ENCODE assay signal across 1 cellular context in the genomic region with DNA sequence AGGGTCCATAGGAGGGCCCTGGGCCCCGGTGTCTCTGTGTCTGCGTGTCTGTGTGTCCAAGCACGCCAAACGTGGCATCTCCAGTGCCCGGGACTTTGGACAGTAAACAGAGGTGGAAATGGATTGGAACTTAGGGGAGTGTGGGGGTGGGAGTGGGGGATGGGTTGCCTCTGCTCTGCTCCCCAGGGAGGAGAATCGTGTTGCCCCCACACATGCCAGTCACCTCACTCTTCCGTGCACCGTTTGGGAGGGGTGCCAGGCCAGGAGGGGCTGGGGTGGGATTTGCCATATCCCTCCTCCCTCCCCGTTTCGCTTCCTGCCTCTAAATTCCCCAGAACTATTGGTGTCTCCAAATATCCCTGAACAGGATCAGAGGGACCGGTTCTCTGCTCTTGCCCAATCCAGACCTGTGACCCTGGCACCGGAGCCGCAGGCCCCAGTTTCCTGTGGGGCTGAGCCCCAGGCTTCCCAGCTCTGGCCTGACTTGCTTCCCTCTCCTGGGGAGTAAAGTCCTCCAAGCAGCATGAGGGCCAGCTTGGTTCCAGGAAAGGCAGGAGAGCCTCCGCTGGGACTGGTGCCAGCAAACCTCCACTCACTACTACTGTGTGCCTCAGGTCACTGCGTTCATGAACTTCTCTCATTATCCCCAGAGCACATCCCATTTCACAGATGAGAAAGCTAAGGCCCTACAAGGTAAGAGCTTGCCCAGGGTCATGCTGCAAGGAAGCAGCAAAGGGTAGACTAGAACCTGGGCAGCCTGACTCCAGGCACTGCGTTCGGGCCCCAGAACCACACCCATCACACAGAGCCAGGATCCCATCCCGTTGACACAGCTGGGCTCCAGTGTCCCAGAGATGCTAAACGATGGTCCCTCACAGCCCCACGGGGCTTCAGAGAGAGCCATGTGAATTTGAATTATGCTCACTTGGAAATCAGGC.
TF ChIP-seq lines count a peak whose summit lies in the region.

Gene ASGR1, minus strand, starts transcription at position 54 of the 938 bp plus-strand sequence. CDS start 807 bp downstream, outside the sequence.

TF ChIP-seq in HepG2, 621 proteins besides CTCF, POLR2A, EP300 and RAD21 (continued from another document and continues in another):
- TF ChIP-seq PRDM15 (CRISPR knock-in tag; IDR thresholded peaks at IDR 0.05) (peak; percentile 21; the same call in 1 of the 2 replicates), ZSCAN20 (CRISPR knock-in tag; IDR thresholded peaks at IDR 0.05; ENCODE audit: borderline replicate concordance) (no peak), ZNF776 (CRISPR knock-in tag; IDR thresholded peaks at IDR 0.05) (peak; percentile 73; the same call in 1 of the 2 replicates), RBM39 (IDR thresholded peaks at IDR 0.05; ENCODE audit: low read depth, low read length, poor library complexity, severe bottlenecking) (peak; percentile 72), ZNF768 (CRISPR knock-in tag; IDR thresholded peaks at IDR 0.05) (peak; percentile 93), SMARCE1 (IDR thresholded peaks at IDR 0.05; ENCODE audit: borderline replicate concordance) (no peak), CBX1 (IDR thresholded peaks at IDR 0.05; ENCODE audit: low read depth) (peak; percentile 89), ZNF570 (CRISPR knock-in tag; IDR thresholded peaks at IDR 0.05; ENCODE audit: borderline replicate concordance) (no peak), MTA1 (CRISPR knock-in tag; IDR thresholded peaks at IDR 0.05; ENCODE audit: borderline replicate concordance) (peak; percentile 67; the same call in 1 of the 2 replicates), ZNF550 (CRISPR knock-in tag; IDR thresholded peaks at IDR 0.05; ENCODE audit: borderline replicate concordance) (no peak), MEIS2 (CRISPR knock-in tag; IDR thresholded peaks at IDR 0.05) (peak; percentile 53; the same call in 1 of the 2 replicates), ZNF720 (CRISPR knock-in tag; IDR thresholded peaks at IDR 0.05) (no peak), MED13 (CRISPR knock-in tag; IDR thresholded peaks at IDR 0.05) (0 out of 2 replicates have a peak, but pooled peaks have one; percentile 47), DRAP1 (CRISPR knock-in tag; IDR thresholded peaks at IDR 0.05) (peak; percentile 52), TCF7L2 (IDR thresholded peaks at IDR 0.05; ENCODE audit: low read depth, low read length) (peak; percentile 56; the same call in 1 of the 2 replicates), BCL6 (CRISPR knock-in tag; IDR thresholded peaks at IDR 0.05) (peak; percentile 68), REXO4 (CRISPR knock-in tag; IDR thresholded peaks at IDR 0.05; ENCODE audit: borderline replicate concordance) (no peak), XRCC5 (optimal IDR thresholded peaks at IDR 0.05; ENCODE audit: low read length) (peak; percentile 93), HBP1 (CRISPR knock-in tag; IDR thresholded peaks at IDR 0.05; ENCODE audit: low read depth) (no peak; the same call in 1 of the 2 replicates), MAF1 (CRISPR knock-in tag; IDR thresholded peaks at IDR 0.05; ENCODE audit: borderline replicate concordance) (no peak), RBM22 (optimal IDR thresholded peaks at IDR 0.05; ENCODE audit: low read length) (no peak), ZSCAN25 (CRISPR knock-in tag; IDR thresholded peaks at IDR 0.05) (peak; percentile 24), NCOA1 (CRISPR knock-in tag; IDR thresholded peaks at IDR 0.05) (no peak), NFYB (CRISPR knock-in tag; IDR thresholded peaks at IDR 0.05) (peak; percentile 21; the same call in 1 of the 2 replicates), HOXA5 (CRISPR knock-in tag; IDR thresholded peaks at IDR 0.05) (peak; percentile 54; the same call in 1 of the 2 replicates), ZNF225 (CRISPR knock-in tag; IDR thresholded peaks at IDR 0.05) (no peak), YY1 (IDR thresholded peaks at IDR 0.05; ENCODE audit: insufficient read depth, insufficient replicate concordance, low read depth, low read length) (peak; percentile 9), KLF12 (CRISPR knock-in tag; IDR thresholded peaks at IDR 0.05; ENCODE audit: borderline replicate concordance) (0 out of 2 replicates have a peak, but pooled peaks have one; percentile 56), ZNF710 (CRISPR knock-in tag; IDR thresholded peaks at IDR 0.05; ENCODE audit: borderline replicate concordance) (peak; percentile 60), FOXM1 (CRISPR knock-in tag; IDR thresholded peaks at IDR 0.05) (no peak), ZFP41 (CRISPR knock-in tag; IDR thresholded peaks at IDR 0.05; ENCODE audit: borderline replicate concordance) (no peak), ELF1 (CRISPR knock-in tag; IDR thresholded peaks at IDR 0.05) (peak; percentile 73), ZNF354B (CRISPR knock-in tag; IDR thresholded peaks at IDR 0.05) (no peak)
- TF ChIP-seq, protein P1, sequence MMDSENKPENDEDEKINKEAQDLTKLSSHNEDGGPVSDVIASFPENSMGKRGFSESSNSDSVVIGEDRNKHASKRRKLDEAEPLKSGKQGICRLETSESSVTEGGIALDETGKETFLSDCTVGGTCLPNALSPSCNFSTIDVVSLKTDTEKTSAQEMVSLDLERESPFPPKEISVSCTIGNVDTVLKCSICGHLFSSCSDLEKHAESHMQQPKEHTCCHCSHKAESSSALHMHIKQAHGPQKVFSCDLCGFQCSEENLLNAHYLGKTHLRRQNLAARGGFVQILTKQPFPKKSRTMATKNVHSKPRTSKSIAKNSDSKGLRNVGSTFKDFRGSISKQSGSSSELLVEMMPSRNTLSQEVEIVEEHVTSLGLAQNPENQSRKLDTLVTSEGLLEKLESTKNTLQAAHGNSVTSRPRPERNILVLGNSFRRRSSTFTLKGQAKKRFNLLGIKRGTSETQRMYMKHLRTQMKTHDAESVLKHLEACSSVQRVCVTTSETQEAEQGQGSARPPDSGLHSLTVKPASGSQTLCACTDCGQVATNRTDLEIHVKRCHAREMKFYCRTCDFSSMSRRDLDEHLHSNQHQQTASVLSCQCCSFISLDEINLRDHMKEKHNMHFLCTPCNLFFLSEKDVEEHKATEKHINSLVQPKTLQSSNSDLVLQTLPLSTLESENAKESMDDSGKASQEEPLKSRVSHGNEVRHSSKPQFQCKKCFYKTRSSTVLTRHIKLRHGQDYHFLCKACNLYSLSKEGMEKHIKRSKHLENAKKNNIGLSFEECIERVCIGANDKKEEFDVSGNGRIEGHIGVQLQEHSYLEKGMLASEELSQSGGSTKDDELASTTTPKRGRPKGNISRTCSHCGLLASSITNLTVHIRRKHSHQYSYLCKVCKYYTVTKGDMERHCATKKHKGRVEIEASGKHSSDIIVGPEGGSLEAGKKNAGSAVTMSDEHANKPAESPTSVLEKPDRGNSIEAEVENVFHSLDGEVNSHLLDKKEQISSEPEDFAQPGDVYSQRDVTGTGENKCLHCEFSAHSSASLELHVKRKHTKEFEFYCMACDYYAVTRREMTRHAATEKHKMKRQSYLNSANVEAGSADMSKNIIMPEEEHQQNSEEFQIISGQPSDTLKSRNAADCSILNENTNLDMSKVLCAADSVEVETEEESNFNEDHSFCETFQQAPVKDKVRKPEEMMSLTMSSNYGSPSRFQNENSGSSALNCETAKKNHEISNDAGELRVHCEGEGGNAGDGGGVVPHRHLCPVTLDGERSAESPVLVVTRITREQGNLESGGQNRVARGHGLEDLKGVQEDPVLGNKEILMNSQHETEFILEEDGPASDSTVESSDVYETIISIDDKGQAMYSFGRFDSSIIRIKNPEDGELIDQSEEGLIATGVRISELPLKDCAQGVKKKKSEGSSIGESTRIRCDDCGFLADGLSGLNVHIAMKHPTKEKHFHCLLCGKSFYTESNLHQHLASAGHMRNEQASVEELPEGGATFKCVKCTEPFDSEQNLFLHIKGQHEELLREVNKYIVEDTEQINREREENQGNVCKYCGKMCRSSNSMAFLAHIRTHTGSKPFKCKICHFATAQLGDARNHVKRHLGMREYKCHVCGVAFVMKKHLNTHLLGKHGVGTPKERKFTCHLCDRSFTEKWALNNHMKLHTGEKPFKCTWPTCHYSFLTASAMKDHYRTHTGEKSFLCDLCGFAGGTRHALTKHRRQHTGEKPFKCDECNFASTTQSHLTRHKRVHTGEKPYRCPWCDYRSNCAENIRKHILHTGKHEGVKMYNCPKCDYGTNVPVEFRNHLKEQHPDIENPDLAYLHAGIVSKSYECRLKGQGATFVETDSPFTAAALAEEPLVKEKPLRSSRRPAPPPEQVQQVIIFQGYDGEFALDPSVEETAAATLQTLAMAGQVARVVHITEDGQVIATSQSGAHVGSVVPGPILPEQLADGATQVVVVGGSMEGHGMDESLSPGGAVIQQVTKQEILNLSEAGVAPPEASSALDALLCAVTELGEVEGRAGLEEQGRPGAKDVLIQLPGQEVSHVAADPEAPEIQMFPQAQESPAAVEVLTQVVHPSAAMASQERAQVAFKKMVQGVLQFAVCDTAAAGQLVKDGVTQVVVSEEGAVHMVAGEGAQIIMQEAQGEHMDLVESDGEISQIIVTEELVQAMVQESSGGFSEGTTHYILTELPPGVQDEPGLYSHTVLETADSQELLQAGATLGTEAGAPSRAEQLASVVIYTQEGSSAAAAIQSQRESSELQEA (CRISPR knock-in tag; IDR thresholded peaks at IDR 0.05; ENCODE audit: not compliant biosample characterization) = no peak
- TF ChIP-seq, protein P2, sequence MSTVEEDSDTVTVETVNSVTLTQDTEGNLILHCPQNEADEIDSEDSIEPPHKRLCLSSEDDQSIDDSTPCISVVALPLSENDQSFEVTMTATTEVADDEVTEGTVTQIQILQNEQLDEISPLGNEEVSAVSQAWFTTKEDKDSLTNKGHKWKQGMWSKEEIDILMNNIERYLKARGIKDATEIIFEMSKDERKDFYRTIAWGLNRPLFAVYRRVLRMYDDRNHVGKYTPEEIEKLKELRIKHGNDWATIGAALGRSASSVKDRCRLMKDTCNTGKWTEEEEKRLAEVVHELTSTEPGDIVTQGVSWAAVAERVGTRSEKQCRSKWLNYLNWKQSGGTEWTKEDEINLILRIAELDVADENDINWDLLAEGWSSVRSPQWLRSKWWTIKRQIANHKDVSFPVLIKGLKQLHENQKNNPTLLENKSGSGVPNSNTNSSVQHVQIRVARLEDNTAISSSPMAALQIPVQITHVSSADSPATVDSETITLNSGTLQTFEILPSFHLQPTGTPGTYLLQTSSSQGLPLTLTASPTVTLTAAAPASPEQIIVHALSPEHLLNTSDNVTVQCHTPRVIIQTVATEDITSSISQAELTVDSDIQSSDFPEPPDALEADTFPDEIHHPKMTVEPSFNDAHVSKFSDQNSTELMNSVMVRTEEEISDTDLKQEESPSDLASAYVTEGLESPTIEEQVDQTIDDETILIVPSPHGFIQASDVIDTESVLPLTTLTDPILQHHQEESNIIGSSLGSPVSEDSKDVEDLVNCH (CRISPR knock-in tag; IDR thresholded peaks at IDR 0.05) = no peak
- TF ChIP-seq, protein P3, sequence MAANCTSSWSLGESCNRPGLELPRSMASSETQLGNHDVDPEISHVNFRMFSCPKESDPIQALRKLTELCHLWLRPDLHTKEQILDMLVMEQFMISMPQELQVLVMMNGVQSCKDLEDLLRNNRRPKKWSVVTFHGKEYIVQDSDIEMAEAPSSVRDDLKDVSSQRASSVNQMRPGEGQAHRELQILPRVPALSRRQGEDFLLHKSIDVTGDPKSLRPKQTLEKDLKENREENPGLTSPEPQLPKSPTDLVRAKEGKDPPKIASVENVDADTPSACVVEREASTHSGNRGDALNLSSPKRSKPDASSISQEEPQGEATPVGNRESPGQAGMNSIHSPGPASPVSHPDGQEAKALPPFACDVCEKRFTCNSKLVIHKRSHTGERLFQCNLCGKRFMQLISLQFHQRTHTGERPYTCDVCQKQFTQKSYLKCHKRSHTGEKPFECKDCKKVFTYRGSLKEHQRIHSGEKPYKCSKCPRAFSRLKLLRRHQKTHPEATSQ (CRISPR knock-in tag; IDR thresholded peaks at IDR 0.05; ENCODE audit: borderline replicate concordance) = no peak
